ENCODE assay signal across 7 cellular contexts in genomic region chr3:32796384-32796975, GRCh38. TPM values are rescaled to one million over a fixed set of nuclear protein-coding genes. Genes with fewer than 3 reads are reported as not detected.
"Had no signal": no experiment of that assay in that cellular context is flagged by ENCODE, and none has a peak within 500 bp of the region (broad histone marks: within the 10 kb centered on the region; RNA-seq: fewer than 3 reads in every experiment).

No MANE protein-coding gene starts in this region.

RNA-seq across cellular contexts. Expression of gene TRIM71, which starts 21.3 kb away (rescaled TPM):
- total RNA-seq: activated CD4-positive, alpha-beta T cell treated with anti-CD3 and anti-CD28 coated beads, Interleukin-2, amount 10 ng/mL, durations not matched to agents 7 days and 5 days; activated CD8-positive, alpha-beta T cell treated with anti-CD3 and anti-CD28 coated beads, Interleukin-2, amount 10 ng/mL, durations not matched to agents 7 days and 5 days; activated naive CD8-positive, alpha-beta T cell treated with anti-CD3 and anti-CD28 coated beads, Interleukin-2, amount 10 ng/mL, durations not matched to agents 7 days and 5 days; ascending aorta; body of pancreas; cardiac septum; SJCRH30 had no signal
